ENCODE assay signal across 7 cellular contexts in the genomic region with DNA sequence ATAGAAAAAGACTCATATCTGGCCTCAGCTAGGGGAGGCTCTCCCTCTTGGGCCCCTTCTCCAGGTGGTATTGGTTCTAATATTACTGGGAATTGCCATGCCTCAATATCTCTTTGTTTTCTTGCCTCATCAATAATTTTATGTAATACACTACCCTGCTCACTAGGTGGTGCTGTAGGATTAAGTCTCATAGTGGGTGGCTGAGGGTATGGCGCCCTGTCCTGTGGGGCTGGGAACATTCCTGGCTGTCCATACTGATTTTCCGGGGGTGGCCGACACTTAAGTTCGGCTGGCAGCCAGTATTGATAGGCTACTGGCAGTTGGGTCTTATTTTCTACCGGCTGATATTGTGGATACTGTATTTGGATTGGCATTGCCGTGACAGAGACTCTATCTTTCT. TPM values are rescaled to one million over a fixed set of nuclear protein-coding genes. Genes with fewer than 3 reads are reported as not detected.
DNase-seq lines count a peak whose midpoint lies in the region; ATAC-seq and TF ChIP-seq lines count a peak whose summit lies in the region.

No MANE protein-coding gene starts in this region.

- DNase-seq in G401 (ENCODE audit: low spot score) (peak; percentile 12), adrenal gland (no peak), myocyte (ENCODE audit: low read depth) (peak; percentile 41)
- no peak for DNase-seq in activated T-cell treated with anti-CD3 and anti-CD28 coated beads, Interleukin-2, amount 50 U/mL, for 1 hour

- H3K9ac ChIP-seq in KMS-11, result no peak overlapping the region

- H3K4me2 ChIP-seq in KMS-11, result no peak overlapping the region

- H2AFZ ChIP-seq in KMS-11 (ENCODE audit: low read depth), result no peak overlapping the region

- H3K27me3 ChIP-seq in KMS-11 (ENCODE audit: insufficient read depth, low read depth), result no peaks in the 10 kb centered on the region
- H3K27me3 ChIP-seq in adrenal gland, result no peaks in the 10 kb centered on the region

- H3K36me3 ChIP-seq in KMS-11 (ENCODE audit: insufficient read depth), result peaks cover 21% of the 10 kb centered on the region
- H3K36me3 ChIP-seq in adrenal gland (replicated peaks in 1 of 2), result peaks cover 0 to 45% of the 10 kb centered on the region in 2 donors

- intact Hi-C loops in adrenal gland (cut with DNase I), result no loop called here

- TF ChIP-seq CTCF in KMS-11 (conservative IDR thresholded peaks at IDR 0.05; ENCODE audit: low read depth, low read length) (peak; percentile 82), adrenal gland (IDR thresholded peaks at IDR 0.05) (peak; percentile 10 to 46 (median 35))

- H4K20me1 ChIP-seq in KMS-11 (ENCODE audit: insufficient read depth), result no peaks in the 10 kb centered on the region

- WGBS in adrenal gland, 4 donors, result 85 to 96% (median 89%) methylated on average over 5 to 6 of the region's 6 CpGs

- H3K27ac ChIP-seq in KMS-11, result no peak overlapping the region
- H3K27ac ChIP-seq in adrenal gland, result no peak overlapping the region

- H3K4me3 ChIP-seq in KMS-11 (IDR thresholded peaks at IDR 0.05; ENCODE audit: insufficient read depth, low read depth, low read length), result no peak overlapping the region
- H3K4me3 ChIP-seq in adrenal gland, result no peak overlapping the region

- no peaks in the 10 kb centered on the region for H3K79me2 ChIP-seq in KMS-11 (ENCODE audit: insufficient read depth, low read depth)

- in situ Hi-C loops in G401 (cut with HindIII; ENCODE audit: low sequenced_read_pairs), result no loop called here

- H3K9me3 ChIP-seq in adrenal gland (replicated peaks in 1 of 3), result peaks cover 0 to 17% (median 0%) of the 10 kb centered on the region in 3 donors

- TF ChIP-seq POLR2A in adrenal gland (IDR thresholded peaks at IDR 0.05), result no peak

- no peaks in the 10 kb centered on the region for H3K4me1 ChIP-seq in KMS-11 (ENCODE audit: low read depth, poor library complexity, severe bottlenecking)
- H3K4me1 ChIP-seq in adrenal gland (replicated peaks in 1 of 2), result no peaks in the 10 kb centered on the region

- ATAC-seq in GM21737 (IDR thresholded peaks at IDR 0.05; ENCODE audit: unreplicated experiment) (no peak), GM21367 (IDR thresholded peaks at IDR 0.05; ENCODE audit: unreplicated experiment) (no peak)

RNA-seq across cellular contexts. Expression of a gene that starts 9.0 kb away (rescaled TPM):
- total RNA-seq in G401 (2014; rRNA removed; shearing (Covaris generic)), result not detected in 2 replicates
- total RNA-seq in adrenal gland (1 to 10 TPM in 3 of 8 donors, under 1 TPM in 4, not detected in 1; 0.28 to 2.6 (median 0.84) TPM), myocyte (0.78 TPM in 1 of 2 replicates, not detected in the other)
- polyA plus RNA-seq in adrenal gland, result not detected
- 0.25 TPM for polyA plus RNA-seq in myocyte (2012)

RNA-seq across cellular contexts. Expression of a gene that starts 16.8 kb away (rescaled TPM):
- total RNA-seq in G401 (2014; rRNA removed; shearing (Covaris generic)), result 315 and 348 TPM in 2 replicates
- 100 to 1,000 TPM in 6 of 8 donors, 10 to 100 TPM in 2; 87.0 to 227 (median 119) TPM for total RNA-seq in adrenal gland
- 100 to 1,000 TPM in 2 of 3 donors, 10 to 100 TPM in 1; 91.4 to 316 (median 163) TPM for polyA plus RNA-seq in adrenal gland
- 182 and 193 TPM in 2 replicates for total RNA-seq in myocyte
- polyA plus RNA-seq in myocyte (2012), result 190 TPM

RNA-seq across cellular contexts. Expression of a gene that starts 21.5 kb away (rescaled TPM):
- not detected in 2 replicates for total RNA-seq in G401 (2014; rRNA removed; shearing (Covaris generic))
- total RNA-seq in adrenal gland, result 1 to 10 TPM in 1 of 8 donors, under 1 TPM in 6, not detected in 1; 0.22 to 1.5 (median 0.41) TPM
- under 1 TPM; 0.24 to 0.56 (median 0.31) TPM for polyA plus RNA-seq in adrenal gland
- total RNA-seq in myocyte, result 0.40 and 0.68 TPM in 2 replicates
- polyA plus RNA-seq in myocyte (2012), result 0.34 TPM

RNA-seq across cellular contexts. Expression of a gene that starts 35.1 kb away (rescaled TPM):
- 0.12 TPM in 1 of 2 replicates, not detected in the other for total RNA-seq in G401 (2014; rRNA removed; shearing (Covaris generic))
- 1 to 10 TPM in 1 of 8 donors, under 1 TPM in 5, not detected in 2; 0.43 to 4.5 (median 0.59) TPM for total RNA-seq in adrenal gland
- polyA plus RNA-seq in adrenal gland, result under 1 TPM; 0.31 to 0.47 (median 0.32) TPM
- 0.52 and 0.56 TPM in 2 replicates for total RNA-seq in myocyte
- 0.53 TPM for polyA plus RNA-seq in myocyte (2012)

RNA-seq across cellular contexts. Expression of a gene that starts 46.8 kb away (rescaled TPM):
- total RNA-seq in G401 (2014; rRNA removed; shearing (Covaris generic)), result not detected in 2 replicates
- total RNA-seq in adrenal gland (not detected), myocyte (not detected in 2 replicates)
- polyA plus RNA-seq in adrenal gland, result under 1 TPM in 2 of 3 donors, not detected in 1; 0.03 to 0.09 TPM
- polyA plus RNA-seq in myocyte (2012), result 0.04 TPM

Comparison
In these comparisons a context has a peak if more than half of its experiments do, and no peak if none do; other contexts are left out.
1. DNase-seq: peak in G401 (single experiment) and myocyte (single experiment); none in adrenal gland (0 of 7) and activated T-cell treated with anti-CD3 and anti-CD28 coated beads, Interleukin-2, amount 50 U/mL, for 1 hour (single experiment).